Comparison of ENCODE assay signal across 13 cellular contexts in the genomic region with DNA sequence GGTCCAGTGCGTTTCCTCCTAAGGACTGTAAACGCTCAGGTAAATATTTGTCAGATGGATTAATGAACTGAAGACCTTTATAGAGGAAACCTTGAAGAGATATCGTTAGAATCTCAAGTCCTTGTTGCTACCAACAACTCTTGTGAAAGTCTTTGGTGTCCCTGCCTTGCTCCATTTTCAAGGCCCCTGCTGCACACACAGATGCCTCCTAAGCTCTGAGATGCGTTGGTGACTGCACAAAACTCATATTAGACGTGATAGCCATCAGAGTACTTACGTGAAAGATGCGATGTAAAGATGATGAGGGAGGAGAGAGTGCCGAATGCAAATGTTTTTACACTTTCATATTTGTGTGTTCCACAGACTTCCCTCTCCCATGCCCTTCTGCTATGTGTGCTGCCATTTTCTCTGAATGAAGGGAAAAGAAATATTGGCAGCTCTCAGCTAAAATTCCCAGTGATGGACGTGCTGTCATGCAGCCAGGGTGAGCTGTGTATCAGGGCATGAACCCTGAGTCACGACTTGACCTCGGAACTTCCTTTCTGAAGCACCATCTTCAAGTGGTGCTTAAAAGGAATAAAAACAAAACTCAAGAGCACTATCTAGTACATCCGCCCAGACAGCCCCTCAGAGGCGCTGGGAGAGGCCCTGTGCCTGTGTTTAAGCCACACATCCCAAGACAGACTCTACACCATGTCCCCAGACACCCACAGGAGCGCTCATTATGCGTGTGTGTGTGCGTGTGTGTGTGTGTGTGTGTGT.
A peak's percentile ranks its signal among the peaks of the same experiment; 100 is the strongest.
DNase-seq lines count a peak whose midpoint lies in the region; ATAC-seq, FAIRE-seq and TF ChIP-seq lines count a peak whose summit lies in the region.
"Had no signal": no experiment of that assay in that cellular context is flagged by ENCODE, and none has a peak within 500 bp of the region (broad histone marks: within the 10 kb centered on the region; RNA-seq: fewer than 3 reads in every experiment).

No MANE protein-coding gene starts in this region.

- H3K79me1 ChIP-seq in H9 (ENCODE audit: insufficient read depth, low read depth, low read length, poor library complexity, severe bottlenecking): no peaks in the 10 kb centered on the region

- no peak overlapping the region for H2BK12ac ChIP-seq in H9 (ENCODE audit: insufficient read length, low read depth, low read length)

- H3K4me1 ChIP-seq in H9 (ENCODE audit: insufficient read depth, low read length): no peaks in the 10 kb centered on the region

- H2BK5ac ChIP-seq in H9 (ENCODE audit: insufficient read length, low read length): no peak overlapping the region

- no peak overlapping the region for H2AK5ac ChIP-seq in H9 (ENCODE audit: insufficient read length, low read length)

- H3K4me1 Mint-ChIP-seq in activated T-cell treated with anti-CD3 and anti-CD28 coated beads, Interleukin-2, amount 50 U/mL, for 4 hours (ENCODE audit: low read depth): peaks cover 56% of the 10 kb centered on the region
- H3K4me1 Mint-ChIP-seq in nephron progenitor cell (peaks cover 37% of the 10 kb centered on the region), H9 (peaks cover 17 to 22% of the 10 kb centered on the region in 2 experiments)

- H3K36me3 Mint-ChIP-seq in activated T-cell treated with anti-CD3 and anti-CD28 coated beads, Interleukin-2, amount 50 U/mL, for 4 hours (ENCODE audit: insufficient read depth): no peaks in the 10 kb centered on the region
- H3K36me3 Mint-ChIP-seq in nephron progenitor cell (ENCODE audit: low read depth) (no peaks in the 10 kb centered on the region), H9 (ENCODE audit: insufficient read depth in 1 of 3, low read depth in 3 of 3) (no peaks in the 10 kb centered on the region)
- H3K36me3 Mint-ChIP-seq: brain had no signal

- no peak overlapping the region for H3T11ph ChIP-seq in H9 (ENCODE audit: low read length)

- no peak overlapping the region for H4K8ac ChIP-seq in H9 (replicated peaks; ENCODE audit: insufficient read length, low read depth, low read length)

- no peaks in the 10 kb centered on the region for H4K20me1 ChIP-seq in H9 (ENCODE audit: control insufficient read depth, insufficient read depth, insufficient read length)

- DNase-seq in Daoy (ENCODE audit: low read depth) (peak; percentile 14), M059J (ENCODE audit: low read depth) (peak; percentile 19), nephron progenitor cell (no peak), HTR-8/SVneo (ENCODE audit: insufficient read length, low spot score) (no peak), H9 (no peak)
- no peak for DNase-seq in activated T-cell treated with anti-CD3 and anti-CD28 coated beads, Interleukin-2, amount 50 U/mL, for 4 hours
- DNase-seq: NCI-H1436 treated with DMSO at 0.1 percent for 48 hours, WERI-Rb-1 had no signal

- no peak overlapping the region for H2BK20ac ChIP-seq in H9 (ENCODE audit: low read depth, low read length, poor library complexity, severe bottlenecking)

- no peaks in the 10 kb centered on the region for H3K27me3 Mint-ChIP-seq in activated T-cell treated with anti-CD3 and anti-CD28 coated beads, Interleukin-2, amount 50 U/mL, for 4 hours (ENCODE audit: low read depth)
- H3K27me3 Mint-ChIP-seq in nephron progenitor cell (ENCODE audit: low read depth, poor library complexity): peaks cover 52% of the 10 kb centered on the region
- peaks cover 16% of the 10 kb centered on the region for H3K27me3 Mint-ChIP-seq in H9 (ENCODE audit: low read depth)

- no peak overlapping the region for H3K23ac ChIP-seq in H9 (ENCODE audit: insufficient read length, low read depth, low read length)

- no peak overlapping the region for H2AFZ ChIP-seq in H9 (ENCODE audit: low read length)

- no peaks in the 10 kb centered on the region for H3K9me3 ChIP-seq in H9 (ENCODE audit: control insufficient read depth, low read depth, low read length)
- H3K9me3 ChIP-seq: neutrophil had no signal

- H3K18ac ChIP-seq in H9 (ENCODE audit: insufficient read length, low read depth, low read length): no peak overlapping the region

- no peak overlapping the region for H4K91ac ChIP-seq in H9 (ENCODE audit: insufficient read length, low read depth, low read length)

- no peak overlapping the region for H3K9ac ChIP-seq in H9 (ENCODE audit: extremely low read depth, insufficient read length, low read length)

- no peak overlapping the region for H3K4ac ChIP-seq in H9 (ENCODE audit: low read depth, low read length)

- TF ChIP-seq CTCF in nephron progenitor cell (IDR thresholded peaks at IDR 0.05) (no peak), H9 (conservative IDR thresholded peaks at IDR 0.05) (no peak)

- H3K27me3 ChIP-seq in H9 (ENCODE audit: insufficient read depth, low read length): no peaks in the 10 kb centered on the region; the same call in 1 of the 2 replicates

- H2BK120ac ChIP-seq in H9 (ENCODE audit: low read depth, low read length, poor library complexity, severe bottlenecking): no peak overlapping the region

- H3K27ac Mint-ChIP-seq in nephron progenitor cell (peak overlapping the region; percentile 48), H9 (no peak overlapping the region)

- no peak overlapping the region for H3K56ac ChIP-seq in H9 (ENCODE audit: insufficient read length, low read depth, low read length)

- no peak overlapping the region for H3K14ac ChIP-seq in H9 (ENCODE audit: insufficient read depth, low read length)

- ATAC-seq in activated T-cell treated with anti-CD3 and anti-CD28 coated beads, Interleukin-2, amount 50 U/mL, for 4 hours: peak; percentile 25 to 30
- no peak for ATAC-seq in HG03280 (IDR thresholded peaks at IDR 0.05; ENCODE audit: unreplicated experiment)
- ATAC-seq: Panc1 had no signal

- WGBS in H9 (ENCODE audit: extremely low coverage, insufficient read length, low lambda C conversion rate): no CpG with 5 or more reads among the region's 16 CpGs

- no peak overlapping the region for H3K27ac ChIP-seq in H9 (ENCODE audit: insufficient read length, low read depth, low read length)
- H3K27ac ChIP-seq: neutrophil, WERI-Rb-1 had no signal

- no peak overlapping the region for H2BK15ac ChIP-seq in H9 (ENCODE audit: low read depth, low read length)

- H3K9me3 Mint-ChIP-seq in activated T-cell treated with anti-CD3 and anti-CD28 coated beads, Interleukin-2, amount 50 U/mL, for 4 hours: no peaks in the 10 kb centered on the region
- H3K9me3 Mint-ChIP-seq in nephron progenitor cell: no peaks in the 10 kb centered on the region
- no peaks in the 10 kb centered on the region for H3K9me3 Mint-ChIP-seq in H9
- H3K9me3 Mint-ChIP-seq: brain had no signal

- H3K4me2 ChIP-seq in H9 (ENCODE audit: insufficient read depth, insufficient read length, low read length): no peak overlapping the region

- H3K23me2 ChIP-seq in H9 (ENCODE audit: insufficient read length, low read depth, low read length, poor library complexity, severe bottlenecking): no peaks in the 10 kb centered on the region

- FAIRE-seq in HTR-8/SVneo (lab: Jason Lieb, UNC): no peak
- FAIRE-seq: islet of Langerhans had no signal

- H3K79me2 ChIP-seq in H9 (ENCODE audit: insufficient read depth, low read length): no peaks in the 10 kb centered on the region

- H3K4me3 Mint-ChIP-seq in activated T-cell treated with anti-CD3 and anti-CD28 coated beads, Interleukin-2, amount 50 U/mL, for 4 hours: peak overlapping the region; percentile 26
- no peak overlapping the region for H3K4me3 Mint-ChIP-seq in nephron progenitor cell
- H3K4me3 Mint-ChIP-seq in H9: no peak overlapping the region

- no peak overlapping the region for H4K5ac ChIP-seq in H9 (ENCODE audit: insufficient read length, low read depth, low read length)

Comparison
In these comparisons a context has a peak if more than half of its experiments do, and no peak if none do; other contexts are left out.
1. DNase-seq: peak in Daoy (single experiment) and M059J (single experiment); none in activated T-cell treated with anti-CD3 and anti-CD28 coated beads, Interleukin-2, amount 50 U/mL, for 4 hours (single experiment), nephron progenitor cell (single experiment), HTR-8/SVneo (single experiment) and H9 (single experiment).